Comparison of ENCODE assay signal across 19 cellular contexts in the genomic region with DNA sequence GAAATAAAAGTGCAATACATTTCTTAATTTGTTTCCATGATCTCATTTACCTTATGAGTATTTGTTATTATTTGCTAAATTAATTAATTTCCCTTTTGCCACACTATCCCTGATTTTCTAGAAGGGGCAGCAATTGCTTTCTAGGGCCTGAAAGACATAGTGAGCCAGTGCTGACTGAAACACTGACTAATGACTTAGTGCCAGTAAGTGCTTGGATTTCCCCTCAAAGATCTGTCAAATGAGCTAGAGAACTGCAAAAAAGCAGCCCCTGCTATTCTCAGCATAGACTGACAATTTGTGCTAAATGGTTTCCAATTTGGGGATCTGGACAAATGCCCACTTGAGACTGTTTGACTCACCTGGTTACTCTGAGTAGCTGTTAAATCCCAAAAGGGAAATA. TPM values are rescaled to one million over a fixed set of nuclear protein-coding genes. Genes with fewer than 3 reads are reported as not detected.
DNase-seq lines count a peak whose midpoint lies in the region; ATAC-seq and TF ChIP-seq lines count a peak whose summit lies in the region.
"Had no signal": no experiment of that assay in that cellular context is flagged by ENCODE, and none has a peak within 500 bp of the region (broad histone marks: within the 10 kb centered on the region; RNA-seq: fewer than 3 reads in every experiment).

No MANE protein-coding gene starts in this region.

- TF ChIP-seq RAD21 in SK-N-SH (IDR thresholded peaks at IDR 0.05; ENCODE audit: low read length), result no peak

- H3K27me3 ChIP-seq in SK-N-SH (ENCODE audit: insufficient read depth) (no peaks in the 10 kb centered on the region), GM23338 (ENCODE audit: insufficient read depth) (no peaks in the 10 kb centered on the region), trophoblast cell (ENCODE audit: insufficient read depth, low read length) (no peaks in the 10 kb centered on the region), BE2C (no peaks in the 10 kb centered on the region)
- H3K27me3 ChIP-seq: SJSA1 had no signal

- no peaks in the 10 kb centered on the region for H3K36me3 Mint-ChIP-seq in GM23338 (ENCODE audit: low read depth)
- H3K36me3 Mint-ChIP-seq: CD4-positive, CD25-positive, alpha-beta regulatory T cell; IgD-negative memory B cell had no signal

- no peak overlapping the region for H3K4me3 Mint-ChIP-seq in GM23338
- H3K4me3 Mint-ChIP-seq: CD4-positive, CD25-positive, alpha-beta regulatory T cell; IgD-negative memory B cell had no signal

- no peaks in the 10 kb centered on the region for H3K9me2 ChIP-seq in SK-N-SH
- no peaks in the 10 kb centered on the region for H3K9me2 ChIP-seq in GM23338 (ENCODE audit: insufficient read depth)

- H3K27me3 Mint-ChIP-seq in GM23338 (ENCODE audit: insufficient read depth, low read depth, poor library complexity), result peaks cover 8% of the 10 kb centered on the region
- H3K27me3 Mint-ChIP-seq: CD4-positive, CD25-positive, alpha-beta regulatory T cell; IgD-negative memory B cell had no signal

- H2AK5ac ChIP-seq in trophoblast cell (ENCODE audit: low read length), result no peak overlapping the region

- H3K27ac Mint-ChIP-seq in GM23338, result peak overlapping the region; percentile 17; the same call in 1 of the 2 replicates
- H3K27ac Mint-ChIP-seq: CD4-positive, CD25-positive, alpha-beta regulatory T cell; IgD-negative memory B cell had no signal

- CTCF ChIA-PET in SK-N-SH (lab: Yijun Ruan, JAX), result interaction anchor here (1.2 kb wide), 1 partner anchor 137 kb away, joined by 4 read pairs; no protein-coding TSS in a partner anchor

- H2AFZ ChIP-seq in SK-N-SH (ENCODE audit: low read depth) (no peak overlapping the region), GM23338 (no peak overlapping the region), trophoblast cell (ENCODE audit: insufficient read depth, low read length, poor library complexity) (no peak overlapping the region)

- ATAC-seq in SK-N-SH treated with all-trans-retinoic acid at 6 μM for 48 hours (no peak), GM23338 (no peak), GM21619 (IDR thresholded peaks at IDR 0.05; ENCODE audit: unreplicated experiment) (no peak)
- ATAC-seq: A549, Right ventricle myocardium inferior had no signal

- no peak overlapping the region for H2BK5ac ChIP-seq in trophoblast cell (ENCODE audit: low read depth, low read length, poor library complexity)

- H3F3A ChIP-seq in SK-N-SH (replicated peaks; ENCODE audit: insufficient read depth) (peaks cover 37% of the 10 kb centered on the region), GM23338 (replicated peaks; ENCODE audit: low read depth) (no peaks in the 10 kb centered on the region)

- H3K36me3 ChIP-seq in SK-N-SH (replicated peaks in 1 of 2; ENCODE audit: control insufficient read depth in 1 of 2, insufficient read depth in 2 of 2, low read length in 1 of 2) (no peaks in the 10 kb centered on the region), GM23338 (ENCODE audit: insufficient read depth) (no peaks in the 10 kb centered on the region), trophoblast cell (ENCODE audit: control insufficient read depth in 1 of 2, insufficient read depth in 2 of 2, low read length in 2 of 2) (no peaks in the 10 kb centered on the region), BE2C (no peaks in the 10 kb centered on the region)
- H3K36me3 ChIP-seq: SJSA1 had no signal

- in situ Hi-C loops in astrocyte of the spinal cord (cut with HindIII; ENCODE audit: low sequenced_read_pairs), result no loop called here

- H4K20me1 ChIP-seq in SK-N-SH (ENCODE audit: insufficient read depth) (no peaks in the 10 kb centered on the region), GM23338 (replicated peaks; ENCODE audit: insufficient read depth) (no peaks in the 10 kb centered on the region)

- no peak overlapping the region for H2BK120ac ChIP-seq in trophoblast cell (ENCODE audit: insufficient read depth, low read length, poor library complexity)

- peaks cover 29% of the 10 kb centered on the region for H3K4me1 Mint-ChIP-seq in GM23338
- H3K4me1 Mint-ChIP-seq: CD4-positive, CD25-positive, alpha-beta regulatory T cell had no signal

- POLR2A ChIA-PET in SK-N-SH (lab: Yijun Ruan, JAX), result no interaction called here

- H3K79me2 ChIP-seq in SK-N-SH (ENCODE audit: insufficient read depth) (no peaks in the 10 kb centered on the region), GM23338 (replicated peaks; ENCODE audit: insufficient read depth) (no peaks in the 10 kb centered on the region), trophoblast cell (ENCODE audit: control insufficient read depth, insufficient read depth, low read length, poor library complexity) (no peaks in the 10 kb centered on the region)

- no peak overlapping the region for H2BK12ac ChIP-seq in trophoblast cell (ENCODE audit: low read length)

- H3K4me3 ChIP-seq in SK-N-SH (ENCODE audit: low read depth in 2 of 2, low read length in 1 of 2), result no peak overlapping the region
- H3K4me3 ChIP-seq in GM23338, result no peak overlapping the region
- no peak overlapping the region for H3K4me3 ChIP-seq in astrocyte of the spinal cord (ENCODE audit: low read depth, low read length)
- H3K4me3 ChIP-seq in trophoblast cell (ENCODE audit: low read depth, low read length), result no peak overlapping the region
- no peak overlapping the region for H3K4me3 ChIP-seq in BE2C (ENCODE audit: low read depth, low read length)
- H3K4me3 ChIP-seq: A549, SJSA1 had no signal

- DNase-seq in SK-N-SH (no peak), GM23338 (ENCODE audit: low spot score) (no peak), astrocyte of the spinal cord (ENCODE audit: low read depth, low spot score) (peak; percentile 3), trophoblast cell (peak; percentile 5 to 11), NCI-H748 treated with DMSO at 0.1 percent for 48 hours (lab: John Stamatoyannopoulos, UW) (no peak), BE2C (no peak)
- DNase-seq: CD4-positive, CD25-positive, alpha-beta regulatory T cell; DMS 273 treated with DMSO at 0.1 percent for 48 hours; DMS79 treated with DMSO at 0.1 percent for 48 hours; MV-4-11; NCI-H1417 treated with DMSO at 0.1 percent for 48 hours; NCI-H187 had no signal

- peak overlapping the region in 1 of 2 experiments; percentile 22; a peak in 1 of 4 replicates for H3K27ac ChIP-seq in SK-N-SH (ENCODE audit: low read depth in 2 of 2, low read length in 1 of 2)
- H3K27ac ChIP-seq in GM23338 (ENCODE audit: low read depth), result no peak overlapping the region
- H3K27ac ChIP-seq in trophoblast cell (ENCODE audit: low read depth, low read length), result no peak overlapping the region
- H3K27ac ChIP-seq: A549, SJSA1 had no signal

- no peak overlapping the region for H4K91ac ChIP-seq in trophoblast cell (ENCODE audit: low read depth, low read length)

- no peaks in the 10 kb centered on the region for H3K9me3 Mint-ChIP-seq in GM23338
- H3K9me3 Mint-ChIP-seq: IgD-negative memory B cell had no signal

- H3K14ac ChIP-seq in trophoblast cell (ENCODE audit: low read length), result no peak overlapping the region

- H3K9ac ChIP-seq in SK-N-SH (no peak overlapping the region), trophoblast cell (ENCODE audit: low read length) (no peak overlapping the region)

- TF ChIP-seq EP300 in SK-N-SH (IDR thresholded peaks at IDR 0.05; ENCODE audit: borderline replicate concordance in 1 of 2, low read depth in 1 of 2, low read length in 1 of 2), result no peak

- no peak overlapping the region for H3K23ac ChIP-seq in trophoblast cell (ENCODE audit: low read length)

- H3K18ac ChIP-seq in trophoblast cell (ENCODE audit: low read length), result no peak overlapping the region

- H3K4me2 ChIP-seq in SK-N-SH, result no peak overlapping the region
- no peak overlapping the region for H3K4me2 ChIP-seq in GM23338
- no peak overlapping the region for H3K4me2 ChIP-seq in trophoblast cell (ENCODE audit: low read length)
- H3K4me2 ChIP-seq: A549 had no signal

- TF ChIP-seq CTCF in SK-N-SH (IDR thresholded peaks at IDR 0.05), result no peak
- no peak for TF ChIP-seq CTCF in GM23338 (conservative IDR thresholded peaks at IDR 0.05; ENCODE audit: low read depth in 2 of 2)
- TF ChIP-seq CTCF in astrocyte of the spinal cord (IDR thresholded peaks at IDR 0.05; ENCODE audit: low read depth, low read length), result no peak
- no peak for TF ChIP-seq CTCF in BE2C (IDR thresholded peaks at IDR 0.05; ENCODE audit: low read depth, low read length)

- no peak overlapping the region for H4K8ac ChIP-seq in trophoblast cell (ENCODE audit: low read depth, low read length)

- no peak overlapping the region for H3K4ac ChIP-seq in trophoblast cell (ENCODE audit: low read depth, low read length)

- H3K79me1 ChIP-seq in trophoblast cell (ENCODE audit: low read length), result peaks cover 2% of the 10 kb centered on the region

- H3K4me1 ChIP-seq in SK-N-SH (ENCODE audit: control insufficient read depth in 1 of 2, insufficient read depth in 2 of 2, low read depth in 1 of 2, low read length in 1 of 2) (peaks cover 20 to 24% of the 10 kb centered on the region in 2 experiments), GM23338 (ENCODE audit: insufficient read depth) (no peaks in the 10 kb centered on the region; the same call in 1 of the 2 replicates), trophoblast cell (ENCODE audit: control insufficient read depth in 1 of 2, insufficient read depth in 2 of 2, low read length in 2 of 2) (no peaks in the 10 kb centered on the region), BE2C (peaks cover 19% of the 10 kb centered on the region)
- H3K4me1 ChIP-seq: A549 had no signal

- H3K9me3 ChIP-seq in SK-N-SH (no peaks in the 10 kb centered on the region), trophoblast cell (ENCODE audit: insufficient read depth, low read depth, low read length) (peaks cover 2% of the 10 kb centered on the region), BE2C (no peaks in the 10 kb centered on the region)
- H3K9me3 ChIP-seq: A549, SJSA1 had no signal

- no peak overlapping the region for H4K12ac ChIP-seq in trophoblast cell (ENCODE audit: low read depth, low read length)

TF ChIP-seq in SK-N-SH treated with all-trans-retinoic acid at 6 μM for 48 hours, 23 proteins besides CTCF, POLR2A, EP300 and RAD21 (continues in another document):
- no peak for TF ChIP-seq ZFP30 (CRISPR knock-in tag; IDR thresholded peaks at IDR 0.05)
- TF ChIP-seq OSR1 (CRISPR knock-in tag; IDR thresholded peaks at IDR 0.05), result no peak
- no peak for TF ChIP-seq ZFP3 (CRISPR knock-in tag; IDR thresholded peaks at IDR 0.05)

TF ChIP-seq in SK-N-SH, 30 proteins besides CTCF, POLR2A, EP300 and RAD21 (continues in another document):
- TF ChIP-seq SMC3 (IDR thresholded peaks at IDR 0.05; ENCODE audit: low read depth, low read length) (no peak), GATA2 (CRISPR knock-in tag; IDR thresholded peaks at IDR 0.05) (no peak), GABPA (IDR thresholded peaks at IDR 0.05; ENCODE audit: low read depth) (no peak)

TF ChIP-seq in GM23338, 12 proteins besides CTCF, POLR2A, EP300 and RAD21 (continues in another document):
- TF ChIP-seq NANOG (IDR thresholded peaks at IDR 0.05; ENCODE audit: borderline replicate concordance) (no peak), ZNF114 (CRISPR knock-in tag; IDR thresholded peaks at IDR 0.05) (no peak)

RNA-seq across cellular contexts. Expression of gene USH2A, which starts 35.6 kb away (rescaled TPM):
- polyA plus RNA-seq in SK-N-SH (2012; rRNA removed), result under 0.01 TPM in 1 of 2 replicates, not detected in the other
- under 0.01 TPM in 2 replicates for polyA plus RNA-seq in SK-N-SH (2012; cell fraction: cytosol; rRNA removed)
- polyA plus RNA-seq in SK-N-SH (2012; cell fraction: nucleus; rRNA removed), result under 0.01 TPM in 1 of 2 replicates, not detected in the other
- under 0.01 and 0.03 TPM in 2 replicates for total RNA-seq in GM23338 (2014; rRNA removed; shearing (Covaris generic))
- polyA plus RNA-seq in GM23338 (2016; fragmentation: Nextera tagmentation; extraction: Ambion mirVana), result 0.03 and 0.26 TPM in 2 replicates
- polyA plus RNA-seq in trophoblast cell (2013), result 0.03 and 0.06 TPM in 2 replicates
- 0.76 TPM for polyA plus RNA-seq in BE2C (2012; ENCODE audit: insufficient read depth, insufficient read length, low read depth)
- total RNA-seq: CD4-positive, CD25-positive, alpha-beta regulatory T cell; OCI-LY7; SJSA1 had no signal
- polyA plus RNA-seq: A549; CD4-positive, CD25-positive, alpha-beta regulatory T cell; IgD-negative memory B cell had no signal

Comparison
In these comparisons a context has a peak if more than half of its experiments do, and no peak if none do; other contexts are left out.
1. DNase-seq: peak in astrocyte of the spinal cord (single experiment) and trophoblast cell (2 of 2); none in SK-N-SH (single experiment), GM23338 (single experiment), NCI-H748 treated with DMSO at 0.1 percent for 48 hours (single experiment) and BE2C (single experiment).